In genomic region chr2:201194097-201194496, GRCh38 we compare ENCODE assay signal across 9 cellular contexts. TPM values are rescaled to one million over a fixed set of nuclear protein-coding genes. Genes with fewer than 3 reads are reported as not detected.
DNase-seq lines count a peak whose midpoint lies in the region; ATAC-seq and TF ChIP-seq lines count a peak whose summit lies in the region.
"Had no signal": no experiment of that assay in that cellular context is flagged by ENCODE, and none has a peak within 500 bp of the region (broad histone marks: within the 10 kb centered on the region; RNA-seq: fewer than 3 reads in every experiment).

No MANE protein-coding gene starts in this region.

- no peak overlapping the region for H3K4me3 ChIP-seq in colonic mucosa

- H3K27me3 ChIP-seq in colonic mucosa, result no peaks in the 10 kb centered on the region

- H3K9me3 ChIP-seq in colonic mucosa, result no peaks in the 10 kb centered on the region

- TF ChIP-seq CTCF in GM10248 (IDR thresholded peaks at IDR 0.05; ENCODE audit: control extremely low read depth, extremely low read depth, low read depth, missing control alignments) (no peak), colonic mucosa (IDR thresholded peaks at IDR 0.05) (no peak)

- CTCF ChIA-PET in GM10248 (lab: Yijun Ruan, JAX), result interaction anchor here (0.7 to 3.8 kb wide), 12 partner anchors 10 to 293 kb away, joined by 3 to 28 read pairs (median 6); partner anchors contain the start of gene CASP10

- peaks cover 3% of the 10 kb centered on the region for H3K4me1 ChIP-seq in colonic mucosa

- DNase-seq in GM10248 (ENCODE audit: extremely low spot score), result peak; percentile 73
- no peak for DNase-seq in colonic mucosa
- no peak for DNase-seq in head of caudate nucleus
- DNase-seq in left cardiac atrium, result no peak
- DNase-seq in HuH-7.5 (ENCODE audit: low spot score), result no peak
- DNase-seq in NCI-H1436 (lab: John Stamatoyannopoulos, UW), result no peak

- peaks cover 14% of the 10 kb centered on the region for H3K36me3 ChIP-seq in colonic mucosa

- POLR2A ChIA-PET in GM10248 (lab: Yijun Ruan, JAX), result interaction anchor here (0.8 kb wide), 1 partner anchor 38 kb away, joined by 3 read pairs; no protein-coding TSS in a partner anchor

- ATAC-seq in GM19467 (IDR thresholded peaks at IDR 0.05; ENCODE audit: unreplicated experiment) (peak; percentile 79), HG03378 (IDR thresholded peaks at IDR 0.05; ENCODE audit: unreplicated experiment) (peak; percentile 96), left cardiac atrium (no peak)
- ATAC-seq: Panc1 had no signal

- H3K27ac ChIP-seq in colonic mucosa, result peak overlapping the region; percentile 13

- intact Hi-C loops in colonic mucosa (cut with DNase I), result no loop called here
- intact Hi-C loops in head of caudate nucleus (cut with DNase I), result no loop called here
- intact Hi-C loops in left cardiac atrium (cut with DNase I), result no loop called here

- no peak overlapping the region for H3K9ac ChIP-seq in colonic mucosa (ENCODE audit: low read depth in 2 of 2, low read length in 2 of 2)

RNA-seq across cellular contexts. Expression of gene CASP10, which starts 11.2 kb away (rescaled TPM):
- total RNA-seq in colonic mucosa, result 10 to 100 TPM; 28.0 to 52.3 TPM
- total RNA-seq in left cardiac atrium, result 1 to 10 TPM; 7.1 to 9.9 TPM

Comparison
In these comparisons a context has a peak if more than half of its experiments do, and no peak if none do; other contexts are left out.
1. ATAC-seq: peak in GM19467 (single experiment) and HG03378 (single experiment); none in left cardiac atrium (0 of 2).